In the genomic region with DNA sequence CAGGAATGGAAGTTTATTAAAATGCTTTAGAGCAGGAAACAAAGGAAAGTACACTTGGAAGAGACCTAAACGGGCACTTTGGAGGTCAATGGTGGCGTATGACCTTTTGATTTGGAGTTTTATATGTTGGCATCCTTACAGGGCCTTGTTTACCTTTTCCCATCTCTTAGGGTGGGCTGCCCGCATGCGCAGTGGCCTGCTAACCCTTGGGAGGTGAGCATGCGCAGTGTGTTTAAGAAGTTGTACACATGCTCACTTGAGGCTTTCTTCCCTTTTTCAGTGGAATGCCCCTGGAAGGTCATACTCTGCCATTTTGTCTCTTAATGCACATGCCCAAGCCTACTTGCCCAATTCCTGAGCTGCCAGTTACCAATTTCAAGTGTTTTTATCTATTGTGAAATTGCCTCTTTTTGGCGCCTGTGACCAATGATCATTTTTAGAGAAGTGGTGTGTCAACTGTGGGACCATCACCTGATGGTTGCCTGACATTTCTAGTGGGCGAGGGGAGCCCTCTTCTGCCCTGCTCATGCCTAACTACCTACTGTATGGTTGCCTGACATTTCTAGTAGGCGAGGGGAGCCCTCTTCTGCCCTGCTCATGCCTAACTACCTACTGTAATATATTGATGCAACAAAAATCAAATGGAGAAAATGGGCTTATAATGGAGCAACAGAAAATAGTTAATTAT, we compare ENCODE assay signal across 10 cellular contexts.
DNase-seq lines count a peak whose midpoint lies in the region; FAIRE-seq and TF ChIP-seq lines count a peak whose summit lies in the region.
"Had no signal": no experiment of that assay in that cellular context is flagged by ENCODE, and none has a peak within 500 bp of the region (broad histone marks: within the 10 kb centered on the region; RNA-seq: fewer than 3 reads in every experiment).

No MANE protein-coding gene starts in this region.

- H3K9me3 ChIP-seq in spleen: no peaks in the 10 kb centered on the region
- H3K9me3 ChIP-seq: SJSA1 had no signal

- no peaks in the 10 kb centered on the region for H3K27me3 ChIP-seq in spleen (replicated peaks in 1 of 7)
- H3K27me3 ChIP-seq: SJSA1 had no signal

- no peaks in the 10 kb centered on the region for H3K4me1 ChIP-seq in spleen
- H3K4me1 ChIP-seq: SJSA1 had no signal

- no peak overlapping the region for H3K27ac ChIP-seq in substantia nigra (ENCODE audit: low read depth, low read length, poor library complexity, severe bottlenecking)
- no peak overlapping the region for H3K27ac ChIP-seq in spleen
- H3K27ac ChIP-seq: SJSA1 had no signal

- no peak for TF ChIP-seq POLR2A in GM12892 (IDR thresholded peaks at IDR 0.05; ENCODE audit: low read depth, low read length)
- TF ChIP-seq POLR2A in spleen (IDR thresholded peaks at IDR 0.05): no peak

- FAIRE-seq in GM12892 (lab: Jason Lieb, UNC): no peak

- DNase-seq in NCI-H82 (lab: John Stamatoyannopoulos, UW): peak; percentile 45
- DNase-seq in NCI-H82 treated with DMSO at 0.1 percent for 48 hours (lab: John Stamatoyannopoulos, UW; ENCODE audit: unreplicated experiment): no peak
- DNase-seq in NCI-H526 (lab: John Stamatoyannopoulos, UW): peak; percentile 13 to 47
- DNase-seq in epithelial cell of esophagus (ENCODE audit: low read depth): peak; percentile 28
- DNase-seq in substantia nigra (lab: John Stamatoyannopoulos, UW): peak in 35 of 49 donors; percentile 7 to 73 (median 33)
- no peak for DNase-seq in GM12892 (ENCODE audit: insufficient read length)
- no peak for DNase-seq in activated effector memory CD4-positive, alpha-beta T cell treated with Interleukin-2 at 50 U/mL for 16 hours
- no peak for DNase-seq in spleen
- DNase-seq: CD4-positive, alpha-beta memory T cell had no signal

- intact Hi-C loops in spleen (cut with DNase I; ENCODE audit: low total_unique reads): no loop called here

- H3K4me3 ChIP-seq in epithelial cell of esophagus (ENCODE audit: low read length) (no peak overlapping the region), spleen (no peak overlapping the region)
- H3K4me3 ChIP-seq: SJSA1 had no signal

- WGBS in spleen, 5 donors: 70 to 84% (median 74%) methylated on average over 8 of the region's 8 CpGs

- peak; percentile 36 for TF ChIP-seq CTCF in epithelial cell of esophagus (IDR thresholded peaks at IDR 0.05; ENCODE audit: insufficient read depth, low read depth, low read length, missing control alignments)
- TF ChIP-seq CTCF in spleen (IDR thresholded peaks at IDR 0.05 in 8 of 11, conservative IDR thresholded peaks at IDR 0.05 in 3 of 11): no peak

- H3K36me3 ChIP-seq in spleen: no peaks in the 10 kb centered on the region
- H3K36me3 ChIP-seq: SJSA1 had no signal

Comparison
In these comparisons a context has a peak if more than half of its experiments do, and no peak if none do; other contexts are left out.
1. DNase-seq: peak in NCI-H82 (single experiment), NCI-H526 (2 of 2), epithelial cell of esophagus (single experiment) and substantia nigra (35 of 49); none in NCI-H82 treated with DMSO at 0.1 percent for 48 hours (single experiment), GM12892 (single experiment), activated effector memory CD4-positive, alpha-beta T cell treated with Interleukin-2 at 50 U/mL for 16 hours (single experiment) and spleen (single experiment).